ENCODE assay signal across 4 cellular contexts in genomic region chr21:34718529-34718928, GRCh38. TPM values are rescaled to one million over a fixed set of nuclear protein-coding genes. Genes with fewer than 3 reads are reported as not detected.
"Had no signal": no experiment of that assay in that cellular context is flagged by ENCODE, and none has a peak within 500 bp of the region (broad histone marks: within the 10 kb centered on the region; RNA-seq: fewer than 3 reads in every experiment).

No MANE protein-coding gene starts in this region.

RNA-seq across cellular contexts. Expression of gene CLIC6, which starts 49.7 kb away (rescaled TPM):
- total RNA-seq: dermis blood vessel endothelial cell, dermis microvascular lymphatic vessel endothelial cell, endothelial cell of umbilical vein, glomerular endothelial cell had no signal
